In the genomic region with DNA sequence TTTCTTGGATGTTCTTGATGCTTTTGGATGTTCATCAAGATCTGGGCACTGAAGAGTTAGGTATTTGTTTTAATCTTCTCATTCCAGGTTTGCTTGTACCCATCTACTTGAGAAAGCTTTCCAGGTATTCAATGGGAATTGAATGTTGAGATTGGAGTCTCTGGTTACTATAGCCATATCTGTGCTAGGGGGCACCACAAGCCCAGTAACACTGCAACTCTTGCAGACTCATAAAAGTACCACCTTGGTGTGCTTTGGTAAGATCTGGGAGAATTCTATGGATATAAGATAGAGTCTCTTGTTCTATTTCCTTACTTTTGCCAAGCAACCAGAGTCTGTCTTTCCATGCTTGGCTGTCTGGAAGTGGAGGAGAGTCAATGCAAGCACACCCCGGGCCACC, we compare ENCODE assay signal across 37 cellular contexts.
"Had no signal": no experiment of that assay in that cellular context is flagged by ENCODE, and none has a peak within 500 bp of the region (broad histone marks: within the 10 kb centered on the region; RNA-seq: fewer than 3 reads in every experiment).

No MANE protein-coding gene starts in this region.

- DNase-seq: activated CD4-positive, alpha-beta memory T cell treated with anti-CD3 and anti-CD28 coated beads, Interleukin-2, amount 10 ng/mL, durations not matched to agents 7 days and 5 days; activated CD4-positive, alpha-beta T cell treated with anti-CD3 and anti-CD28 coated beads for 1 hour; activated CD4-positive, alpha-beta T cell treated with anti-CD3 and anti-CD28 coated beads for 36 hours; activated CD4-positive, alpha-beta T cell treated with anti-CD3 and anti-CD28 coated beads for 48 hours; activated CD4-positive, alpha-beta T cell treated with anti-CD3 and anti-CD28 coated beads, Interleukin-2, amount 10 ng/mL, durations not matched to agents 7 days and 5 days; activated CD4-positive, alpha-beta T cell treated with anti-CD3 and anti-CD28 coated beads, Interleukin-2, amount 50 U/mL, for 48 hours; activated CD4-positive, CD25-positive, alpha-beta regulatory T cell; activated CD8-positive, alpha-beta memory T cell treated with anti-CD3 and anti-CD28 coated beads for 24 hours; activated CD8-positive, alpha-beta memory T cell treated with anti-CD3 and anti-CD28 coated beads, Interleukin-2, amount 10 ng/mL, durations not matched to agents 7 days and 5 days; activated CD8-positive, alpha-beta memory T cell treated with anti-CD3 and anti-CD28 coated beads, Interleukin-2, amount 50 U/mL, for 48 hours; activated CD8-positive, alpha-beta T cell treated with anti-CD3 and anti-CD28 coated beads, Interleukin-2, amount 10 ng/mL, durations not matched to agents 7 days and 5 days; activated effector memory CD4-positive, alpha-beta T cell treated with Interleukin-2 at 50 U/mL for 16 hours; activated gamma-delta T cell; activated naive CD4-positive, alpha-beta T cell treated with anti-CD3 and anti-CD28 coated beads, Interleukin-2, amount 10 ng/mL, durations not matched to agents 7 days and 5 days; activated naive CD4-positive, alpha-beta T cell treated with Interleukin-2 at 50 U/mL for 16 hours; activated naive CD8-positive, alpha-beta T cell treated with anti-CD3 and anti-CD28 coated beads, Interleukin-2, amount 10 ng/mL, durations not matched to agents 7 days and 5 days; activated naive CD8-positive, alpha-beta T cell treated with anti-CD3 and anti-CD28 coated beads, Interleukin-2, amount 50 U/mL, for 24 hours; activated T-cell treated with anti-CD3 and anti-CD28 coated beads, Interleukin-2, amount 50 U/mL, for 24 hours; activated T-cell treated with anti-CD3 and anti-CD28 coated beads, Interleukin-2, amount 50 U/mL, for 48 hours; amygdala; anterior cingulate cortex; caudate nucleus; cerebellar nuclear complex; T-helper 1 cell; T-helper 2 cell; T-helper 9 cell had no signal

- H3K27me3 ChIP-seq: ascending aorta, cardiac muscle cell had no signal

- H3K27ac Mint-ChIP-seq: activated CD4-positive, alpha-beta memory T cell treated with anti-CD3 and anti-CD28 coated beads, Interleukin-2, amount 10 ng/mL, durations not matched to agents 7 days and 5 days; activated CD4-positive, alpha-beta T cell treated with anti-CD3 and anti-CD28 coated beads for 36 hours; activated CD4-positive, alpha-beta T cell treated with anti-CD3 and anti-CD28 coated beads, Interleukin-2, amount 10 ng/mL, durations not matched to agents 7 days and 5 days; activated CD8-positive, alpha-beta memory T cell treated with anti-CD3 and anti-CD28 coated beads, Interleukin-2, amount 10 ng/mL, durations not matched to agents 7 days and 5 days; activated CD8-positive, alpha-beta T cell treated with anti-CD3 and anti-CD28 coated beads, Interleukin-2, amount 10 ng/mL, durations not matched to agents 7 days and 5 days; activated naive CD4-positive, alpha-beta T cell treated with anti-CD3 and anti-CD28 coated beads, Interleukin-2, amount 10 ng/mL, durations not matched to agents 7 days and 5 days; activated naive CD4-positive, alpha-beta T cell treated with anti-CD3 and anti-CD28 coated beads, Interleukin-2, amount 50 U/mL, for 24 hours; activated naive CD8-positive, alpha-beta T cell; activated naive CD8-positive, alpha-beta T cell treated with anti-CD3 and anti-CD28 coated beads, Interleukin-2, amount 10 ng/mL, durations not matched to agents 7 days and 5 days; activated naive CD8-positive, alpha-beta T cell treated with anti-CD3 and anti-CD28 coated beads, Interleukin-2, amount 50 U/mL, for 24 hours; activated T-cell treated with anti-CD3 and anti-CD28 coated beads, Interleukin-2, amount 50 U/mL, for 24 hours; activated T-helper 2 cell treated with anti-CD3 and anti-CD28 coated beads, Interferon-gamma antibody, Interleukin-2, Interleukin-4, amounts not matched to agents 10 μg/mL and 5 μg/mL and 100 μg/mL, durations not matched to agents 14 hours and 24 hours and 36 hours; brain; T-helper 1 cell treated with Interleukin-12 subunit alpha and Interleukin-12 subunit beta and Interleukin-4 antibody, amounts not matched to agents 30 μg/mL and 1 μg/mL, for 36 hours; T-helper 2 cell treated with Interferon-gamma antibody and Interleukin-4, amounts not matched to agents 5 μg/mL and 100 μg/mL, for 36 hours had no signal

- H3K4me3 ChIP-seq: ascending aorta, cardiac muscle cell had no signal

- H3K4me1 ChIP-seq: ascending aorta had no signal

- H3K27me3 Mint-ChIP-seq: activated CD4-positive, alpha-beta memory T cell treated with anti-CD3 and anti-CD28 coated beads, Interleukin-2, amount 10 ng/mL, durations not matched to agents 7 days and 5 days; activated CD4-positive, alpha-beta T cell treated with anti-CD3 and anti-CD28 coated beads for 36 hours; activated CD4-positive, alpha-beta T cell treated with anti-CD3 and anti-CD28 coated beads, Interleukin-2, amount 10 ng/mL, durations not matched to agents 7 days and 5 days; activated CD8-positive, alpha-beta memory T cell treated with anti-CD3 and anti-CD28 coated beads, Interleukin-2, amount 10 ng/mL, durations not matched to agents 7 days and 5 days; activated naive CD4-positive, alpha-beta T cell treated with anti-CD3 and anti-CD28 coated beads, Interleukin-2, amount 10 ng/mL, durations not matched to agents 7 days and 5 days; activated naive CD4-positive, alpha-beta T cell treated with anti-CD3 and anti-CD28 coated beads, Interleukin-2, amount 50 U/mL, for 24 hours; activated naive CD8-positive, alpha-beta T cell treated with anti-CD3 and anti-CD28 coated beads, Interleukin-2, amount 10 ng/mL, durations not matched to agents 7 days and 5 days; activated naive CD8-positive, alpha-beta T cell treated with anti-CD3 and anti-CD28 coated beads, Interleukin-2, amount 50 U/mL, for 24 hours; activated T-cell treated with anti-CD3 and anti-CD28 coated beads, Interleukin-2, amount 50 U/mL, for 24 hours; central memory CD8-positive, alpha-beta T cell had no signal

- H3K4me1 Mint-ChIP-seq: activated CD4-positive, alpha-beta memory T cell treated with anti-CD3 and anti-CD28 coated beads, Interleukin-2, amount 10 ng/mL, durations not matched to agents 7 days and 5 days; activated CD4-positive, alpha-beta T cell treated with anti-CD3 and anti-CD28 coated beads for 36 hours; activated CD4-positive, alpha-beta T cell treated with anti-CD3 and anti-CD28 coated beads, Interleukin-2, amount 10 ng/mL, durations not matched to agents 7 days and 5 days; activated CD8-positive, alpha-beta memory T cell treated with anti-CD3 and anti-CD28 coated beads, Interleukin-2, amount 10 ng/mL, durations not matched to agents 7 days and 5 days; activated naive CD4-positive, alpha-beta T cell treated with anti-CD3 and anti-CD28 coated beads, Interleukin-2, amount 10 ng/mL, durations not matched to agents 7 days and 5 days; activated naive CD4-positive, alpha-beta T cell treated with anti-CD3 and anti-CD28 coated beads, Interleukin-2, amount 50 U/mL, for 24 hours; activated naive CD8-positive, alpha-beta T cell treated with anti-CD3 and anti-CD28 coated beads, Interleukin-2, amount 10 ng/mL, durations not matched to agents 7 days and 5 days; activated naive CD8-positive, alpha-beta T cell treated with anti-CD3 and anti-CD28 coated beads, Interleukin-2, amount 50 U/mL, for 24 hours; brain; central memory CD8-positive, alpha-beta T cell had no signal

- H3K36me3 Mint-ChIP-seq: activated CD8-positive, alpha-beta memory T cell treated with anti-CD3 and anti-CD28 coated beads, Interleukin-2, amount 10 ng/mL, durations not matched to agents 7 days and 5 days; activated naive CD4-positive, alpha-beta T cell treated with anti-CD3 and anti-CD28 coated beads, Interleukin-2, amount 10 ng/mL, durations not matched to agents 7 days and 5 days; activated naive CD8-positive, alpha-beta T cell treated with anti-CD3 and anti-CD28 coated beads, Interleukin-2, amount 10 ng/mL, durations not matched to agents 7 days and 5 days; brain had no signal

- H3K4me3 Mint-ChIP-seq: activated CD4-positive, alpha-beta memory T cell treated with anti-CD3 and anti-CD28 coated beads, Interleukin-2, amount 10 ng/mL, durations not matched to agents 7 days and 5 days; activated CD4-positive, alpha-beta T cell treated with anti-CD3 and anti-CD28 coated beads for 36 hours; activated CD4-positive, alpha-beta T cell treated with anti-CD3 and anti-CD28 coated beads, Interleukin-2, amount 10 ng/mL, durations not matched to agents 7 days and 5 days; activated CD8-positive, alpha-beta memory T cell treated with anti-CD3 and anti-CD28 coated beads, Interleukin-2, amount 10 ng/mL, durations not matched to agents 7 days and 5 days; activated CD8-positive, alpha-beta T cell treated with anti-CD3 and anti-CD28 coated beads, Interleukin-2, amount 10 ng/mL, durations not matched to agents 7 days and 5 days; activated naive CD4-positive, alpha-beta T cell treated with anti-CD3 and anti-CD28 coated beads, Interleukin-2, amount 10 ng/mL, durations not matched to agents 7 days and 5 days; activated naive CD4-positive, alpha-beta T cell treated with anti-CD3 and anti-CD28 coated beads, Interleukin-2, amount 50 U/mL, for 24 hours; activated naive CD8-positive, alpha-beta T cell; activated naive CD8-positive, alpha-beta T cell treated with anti-CD3 and anti-CD28 coated beads, Interleukin-2, amount 10 ng/mL, durations not matched to agents 7 days and 5 days; activated naive CD8-positive, alpha-beta T cell treated with anti-CD3 and anti-CD28 coated beads, Interleukin-2, amount 50 U/mL, for 24 hours; activated T-cell treated with anti-CD3 and anti-CD28 coated beads, Interleukin-2, amount 50 U/mL, for 24 hours; brain; central memory CD8-positive, alpha-beta T cell; T-helper 1 cell treated with Interleukin-12 subunit alpha and Interleukin-12 subunit beta and Interleukin-4 antibody, amounts not matched to agents 30 μg/mL and 1 μg/mL, for 36 hours; T-helper 2 cell treated with Interferon-gamma antibody and Interleukin-4, amounts not matched to agents 5 μg/mL and 100 μg/mL, for 36 hours had no signal

- H3K27ac ChIP-seq: ascending aorta, cardiac muscle cell, VCaP had no signal

- H3K36me3 ChIP-seq: ascending aorta, cardiac muscle cell had no signal

- ATAC-seq: activated CD4-positive, alpha-beta T cell treated with anti-CD3 and anti-CD28 coated beads for 36 hours; activated CD4-positive, CD25-positive, alpha-beta regulatory T cell treated with anti-CD3 and anti-CD28 coated beads, Interleukin-2, amount 50 U/mL, for 24 hours; activated CD8-positive, alpha-beta memory T cell treated with anti-CD3 and anti-CD28 coated beads, Interleukin-2, amount 10 ng/mL, durations not matched to agents 7 days and 5 days; activated CD8-positive, alpha-beta T cell treated with anti-CD3 and anti-CD28 coated beads, Interleukin-2, amount 10 ng/mL, durations not matched to agents 7 days and 5 days; activated naive CD8-positive, alpha-beta T cell treated with anti-CD3 and anti-CD28 coated beads, Interleukin-2, amount 50 U/mL, for 24 hours had no signal

- H3K9me3 Mint-ChIP-seq: T-helper 1 cell treated with Interleukin-12 subunit alpha and Interleukin-12 subunit beta and Interleukin-4 antibody, amounts not matched to agents 30 μg/mL and 1 μg/mL, for 36 hours had no signal
